Comparison of ENCODE assay signal across 25 cellular contexts in the genomic region with DNA sequence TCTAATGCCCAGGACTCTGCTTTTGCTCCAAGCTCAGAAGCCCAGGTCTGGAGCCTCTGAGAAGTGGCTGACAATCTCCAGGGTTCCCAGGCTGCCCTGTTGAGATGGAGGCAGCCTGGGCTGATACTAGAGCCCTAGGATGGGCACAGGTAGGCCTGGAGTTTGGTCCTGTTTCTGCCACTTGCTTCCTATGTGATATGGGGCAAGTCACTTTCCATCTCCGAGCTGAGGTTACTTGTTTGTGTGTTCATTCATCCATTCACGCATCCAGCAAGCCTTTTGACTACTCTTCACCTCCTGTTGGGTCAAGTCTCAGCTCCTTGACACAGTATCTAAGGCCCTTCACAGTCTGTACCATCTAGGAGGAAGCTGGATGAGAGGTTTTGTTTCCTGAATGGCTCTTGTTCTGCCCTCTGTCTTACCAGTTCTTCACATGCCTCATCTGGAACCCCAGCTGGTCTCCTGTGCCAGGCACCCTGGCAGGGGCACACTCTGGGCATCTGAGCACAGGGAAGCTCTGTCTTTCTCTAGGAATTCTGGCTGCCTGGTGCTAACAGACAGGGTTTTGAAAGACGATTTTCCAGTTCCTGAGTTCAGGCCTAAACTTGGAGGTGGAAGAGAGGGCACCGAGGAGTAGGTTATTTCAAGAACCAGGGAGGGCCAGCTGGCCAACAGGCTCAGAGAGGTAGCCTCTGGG. TPM values are rescaled to one million over a fixed set of nuclear protein-coding genes. Genes with fewer than 3 reads are reported as not detected.
DNase-seq lines count a peak whose midpoint lies in the region; ATAC-seq and TF ChIP-seq lines count a peak whose summit lies in the region.
"Had no signal": no experiment of that assay in that cellular context is flagged by ENCODE, and none has a peak within 500 bp of the region (broad histone marks: within the 10 kb centered on the region; RNA-seq: fewer than 3 reads in every experiment).

No MANE protein-coding gene starts in this region.

- H3K27me3 ChIP-seq in mammary epithelial cell (ENCODE audit: insufficient read depth, low read length) (no peaks in the 10 kb centered on the region), breast epithelium (no peaks in the 10 kb centered on the region), MM.1S (replicated peaks; ENCODE audit: insufficient read depth, low read length) (no peaks in the 10 kb centered on the region), subcutaneous abdominal adipose tissue (ENCODE audit: control insufficient read depth in 5 of 5, insufficient read depth in 4 of 5, low read length in 5 of 5) (no peaks in the 10 kb centered on the region), right lobe of liver (no peaks in the 10 kb centered on the region)
- H3K27me3 ChIP-seq: BE2C, neural progenitor cell, SJSA1, stomach, transverse colon had no signal

- dilution Hi-C loops in mammary epithelial cell (cut with HindIII; ENCODE audit: low sequenced_read_pairs) = no loop called here

- no peaks in the 10 kb centered on the region for H3K9me2 ChIP-seq in MM.1S (replicated peaks; ENCODE audit: insufficient read depth, low read length)

- H3K4me2 ChIP-seq in mammary epithelial cell (ENCODE audit: insufficient read depth, low read depth, low read length) (no peak overlapping the region), MM.1S (ENCODE audit: low read depth, low read length) (0 out of 2 replicates have a peak overlapping the region, but pooled peaks have one; percentile 33)
- H3K4me2 ChIP-seq: KMS-11, neural progenitor cell had no signal

- H3K4me1 ChIP-seq in mammary epithelial cell (ENCODE audit: insufficient read depth, low read length) (peaks cover 7% of the 10 kb centered on the region), breast epithelium (no peaks in the 10 kb centered on the region), MM.1S (ENCODE audit: low read length) (peaks cover 25% of the 10 kb centered on the region), subcutaneous abdominal adipose tissue (ENCODE audit: control insufficient read depth in 5 of 5, insufficient read depth in 5 of 5, low read length in 5 of 5) (peaks cover 4 to 50% (median 25%) of the 10 kb centered on the region in 5 donors), right lobe of liver (peaks cover 0 to 6% (median 0%) of the 10 kb centered on the region in 4 donors)
- H3K4me1 ChIP-seq: neural progenitor cell had no signal

- no peaks in the 10 kb centered on the region for H3K79me2 ChIP-seq in mammary epithelial cell (ENCODE audit: insufficient read depth, low read length)
- H3K79me2 ChIP-seq in MM.1S (ENCODE audit: low read length) = no peaks in the 10 kb centered on the region

- H3K4me3 ChIP-seq in mammary epithelial cell (replicated peaks in 1 of 3; ENCODE audit: insufficient read depth in 1 of 3, low read depth in 2 of 3, low read length in 3 of 3) (no peak overlapping the region), breast epithelium (no peak overlapping the region), MM.1S (ENCODE audit: low read length) (no peak overlapping the region), subcutaneous abdominal adipose tissue (ENCODE audit: low read depth in 1 of 5, low read length in 5 of 5) (no peak overlapping the region), right lobe of liver (no peak overlapping the region)
- H3K4me3 ChIP-seq: HAP-1, lung, neural progenitor cell, SJSA1, stomach, transverse colon had no signal

- no peaks in the 10 kb centered on the region for H4K20me1 ChIP-seq in mammary epithelial cell (ENCODE audit: insufficient read depth, low read length)
- H4K20me1 ChIP-seq in MM.1S (ENCODE audit: insufficient read depth, low read length) = no peaks in the 10 kb centered on the region

- intact Hi-C loops in mammary epithelial cell (cut with micrococcal nuclease) (no loop called here), breast epithelium (cut with DNase I; ENCODE audit: low total_unique reads) (no loop called here), right lobe of liver (cut with DNase I) (loop anchor here in 1 of 2 donors (10.0 kb wide), 1 partner anchor 333 kb away; no protein-coding TSS in a partner anchor)

- 54% methylated on average over 4 of the region's 4 CpGs for WGBS in mammary epithelial cell (ENCODE audit: low coverage, missing lambda C conversion rate)
- WGBS in right lobe of liver (ENCODE audit: insufficient coverage, low coverage, low lambda C conversion rate, missing lambda C conversion rate) = 72% methylated on average over 4 of the region's 4 CpGs

- TF ChIP-seq CTCF in mammary epithelial cell (conservative IDR thresholded peaks at IDR 0.05 in 1 of 2, IDR thresholded peaks at IDR 0.05 in 1 of 2; ENCODE audit: extremely low read depth in 1 of 2, insufficient read depth in 1 of 2, low read depth in 1 of 2, low read length in 2 of 2) (no peak), breast epithelium (IDR thresholded peaks at IDR 0.05) (no peak), MM.1S (IDR thresholded peaks at IDR 0.05; ENCODE audit: low read length) (no peak), right lobe of liver (IDR thresholded peaks at IDR 0.05) (no peak)

- TF ChIP-seq POLR2A in breast epithelium (IDR thresholded peaks at IDR 0.05) = no peak
- TF ChIP-seq POLR2A in right lobe of liver (IDR thresholded peaks at IDR 0.05) = no peak

- ATAC-seq in right lobe of liver = no peak

- H3K9ac ChIP-seq in mammary epithelial cell (ENCODE audit: insufficient read depth, low read length) (no peak overlapping the region), MM.1S (ENCODE audit: low read length) (no peak overlapping the region), subcutaneous abdominal adipose tissue (ENCODE audit: low read length in 5 of 5) (no peak overlapping the region)
- H3K9ac ChIP-seq: KMS-11, neural progenitor cell had no signal

- in situ Hi-C loops in mammary epithelial cell (cut with MboI; ENCODE audit: low sequenced_read_pairs in 2 of 2) = loop anchor here in 1 of 2 donors (10.0 kb wide), 1 partner anchor 123 kb away; no protein-coding TSS in a partner anchor

- H2AFZ ChIP-seq in mammary epithelial cell (ENCODE audit: low read depth, low read length) (peak overlapping the region; percentile 11), MM.1S (ENCODE audit: low read length) (no peak overlapping the region)
- H2AFZ ChIP-seq: neural progenitor cell had no signal

- CTCF ChIA-PET in mammary epithelial cell (lab: Charles Lee; ENCODE audit: low non-redundant PET) = interaction anchor here (0.6 kb wide), 1 partner anchor 12 kb away, joined by 5 read pairs; no protein-coding TSS in a partner anchor

- H3K36me3 ChIP-seq in mammary epithelial cell (ENCODE audit: insufficient read depth, low read length) (no peaks in the 10 kb centered on the region), breast epithelium (no peaks in the 10 kb centered on the region), MM.1S (replicated peaks; ENCODE audit: insufficient read depth, low read length) (no peaks in the 10 kb centered on the region), subcutaneous abdominal adipose tissue (ENCODE audit: control insufficient read depth in 5 of 5, insufficient read depth in 5 of 5, low read length in 5 of 5) (no peaks in the 10 kb centered on the region), right lobe of liver (no peaks in the 10 kb centered on the region)
- H3K36me3 ChIP-seq: BE2C, HAP-1, neural progenitor cell, SJSA1, stomach, transverse colon had no signal

- BruUV-seq in mammary epithelial cell (replicated peaks; lab: Mats Ljungman, UMichigan) = no TSS peak

- no peak overlapping the region for H3K27ac ChIP-seq in mammary epithelial cell (ENCODE audit: insufficient read depth, low read depth, low read length)
- no peak overlapping the region for H3K27ac ChIP-seq in breast epithelium
- no peak overlapping the region for H3K27ac ChIP-seq in MM.1S (ENCODE audit: low read length)
- peak overlapping the region; percentile 27 for H3K27ac ChIP-seq in subcutaneous abdominal adipose tissue (ENCODE audit: low read depth, low read length)
- no peak overlapping the region for H3K27ac ChIP-seq in right lobe of liver
- H3K27ac ChIP-seq: KMS-11, neural progenitor cell, SJSA1 had no signal

- H3K9me3 ChIP-seq in mammary epithelial cell (replicated peaks; ENCODE audit: insufficient read depth, low read length) (no peaks in the 10 kb centered on the region), breast epithelium (no peaks in the 10 kb centered on the region), MM.1S (replicated peaks; ENCODE audit: insufficient read depth, low read length) (no peaks in the 10 kb centered on the region), subcutaneous abdominal adipose tissue (ENCODE audit: control insufficient read depth in 5 of 5, low read length in 5 of 5) (no peaks in the 10 kb centered on the region), right lobe of liver (no peaks in the 10 kb centered on the region)
- H3K9me3 ChIP-seq: BE2C, HAP-1, SJSA1, stomach, transverse colon had no signal

- DNase-seq in mammary epithelial cell (no peak), breast epithelium (ENCODE audit: low spot score in 2 of 2) (no peak), MM.1S (no peak), globus pallidus (ENCODE audit: low spot score) (peak; percentile 43), OCI-M1 (lab: John Stamatoyannopoulos, UW) (no peak), right lobe of liver (no peak)
- no peak for DNase-seq in stimulated activated CD4-positive, alpha-beta T cell treated with anti-CD3 and anti-CD28 coated beads, Interleukin-1b, Interleukin-23, amount 100 ng/mL, for 48 hours
- DNase-seq: ACHN; activated T-cell treated with anti-CD3 and anti-CD28 coated beads, Interleukin-2, amount 50 U/mL, for 1 hour; BE2C; effector CD4-positive, alpha-beta T cell; GF-D8; NCI-H1436 treated with DMSO at 0.1 percent for 48 hours; NCI-H82; RPMI8226; stimulated activated CD4-positive, alpha-beta T cell treated with anti-CD3 and anti-CD28 coated beads, Interleukin-15, amount 100 ng/mL, for 24 hours; stomach; T-helper 1 cell; transverse colon had no signal

- peaks cover 6% of the 10 kb centered on the region; the same call in 1 of the 2 replicates for H3F3A ChIP-seq in MM.1S (ENCODE audit: insufficient read depth, low read length)

RNA-seq across cellular contexts. Expression of a gene that starts 53.2 kb away (rescaled TPM):
- total RNA-seq in mammary epithelial cell (1 to 10 TPM; 6.7 to 8.2 TPM), breast epithelium (1 to 10 TPM; 6.2 to 6.6 (median 6.4) TPM), right lobe of liver (1 to 10 TPM in 5 of 6 experiments, under 1 TPM in 1; 0.98 to 5.0 (median 1.8) TPM)
- polyA plus RNA-seq in mammary epithelial cell = 5.3 TPM
- 37.1 TPM for polyA minus RNA-seq in mammary epithelial cell
